In genomic region chr10:75977146-75977545, GRCh38 we compare ENCODE assay signal across 20 cellular contexts.
DNase-seq lines count a peak whose midpoint lies in the region; ATAC-seq and TF ChIP-seq lines count a peak whose summit lies in the region.
"Had no signal": no experiment of that assay in that cellular context is flagged by ENCODE, and none has a peak within 500 bp of the region (broad histone marks: within the 10 kb centered on the region; RNA-seq: fewer than 3 reads in every experiment).

No MANE protein-coding gene starts in this region.

- no peak overlapping the region for H3K27ac Mint-ChIP-seq in HFFc6
- H3K27ac Mint-ChIP-seq: CD8-positive, alpha-beta T cell; IgD-negative memory B cell had no signal

- H3K4me3 Mint-ChIP-seq in HFFc6: no peak overlapping the region
- H3K4me3 Mint-ChIP-seq: CD8-positive, alpha-beta T cell; IgD-negative memory B cell had no signal

- H3K9ac ChIP-seq in MM.1S (ENCODE audit: low read length): no peak overlapping the region
- H3K9ac ChIP-seq: BLaER1 treated with 17β-estradiol and CSF1 and Interleukin-3, amounts not matched to agents 10 nM and 100 nM; SK-N-SH had no signal

- no peaks in the 10 kb centered on the region for H3K4me1 Mint-ChIP-seq in HFFc6 (ENCODE audit: low read depth)

- H3K9me3 ChIP-seq in MM.1S (replicated peaks; ENCODE audit: insufficient read depth, low read length): no peaks in the 10 kb centered on the region
- H3K9me3 ChIP-seq: BLaER1 treated with 17β-estradiol and CSF1 and Interleukin-3, amounts not matched to agents 10 nM and 100 nM; MG63; SK-N-SH had no signal

- no peak for ATAC-seq in HG03469 (IDR thresholded peaks at IDR 0.05; ENCODE audit: unreplicated experiment)
- ATAC-seq: CD8-positive, alpha-beta T cell had no signal

- no peak overlapping the region for H3K27ac ChIP-seq in MM.1S (ENCODE audit: low read length)
- H3K27ac ChIP-seq: BLaER1 treated with 17β-estradiol and CSF1 and Interleukin-3, amounts not matched to agents 10 nM and 100 nM had no signal

- TF ChIP-seq CTCF in AG10803 (conservative IDR thresholded peaks at IDR 0.05; ENCODE audit: low read length) (no peak), fibroblast of mammary gland (conservative IDR thresholded peaks at IDR 0.05; ENCODE audit: control insufficient read depth, insufficient read depth, low read depth, low read length) (no peak), MM.1S (IDR thresholded peaks at IDR 0.05; ENCODE audit: low read length) (no peak), HFFc6 (IDR thresholded peaks at IDR 0.05) (no peak)

- DNase-seq in AG10803 (ENCODE audit: low read depth): peak; percentile 40
- DNase-seq in NCI-H1105 (lab: John Stamatoyannopoulos, UW): peak; percentile 43
- DNase-seq in NCI-H446 treated with DMSO at 0.1 percent for 48 hours (lab: John Stamatoyannopoulos, UW): peak; percentile 12
- peak; percentile 38 for DNase-seq in fibroblast of mammary gland (ENCODE audit: low read depth)
- no peak for DNase-seq in NCI-H2196 treated with DMSO at 0.1 percent for 48 hours (lab: John Stamatoyannopoulos, UW; ENCODE audit: unreplicated experiment)
- DNase-seq in MM.1S: no peak
- no peak for DNase-seq in HFFc6
- DNase-seq: CD8-positive, alpha-beta T cell; H7; Kasumi-1; MG63; NCI-H1092 treated with DMSO at 0.1 percent for 48 hours; NCI-H187; NCI-H774; RPMI8226; SHP77 treated with DMSO at 0.1 percent for 48 hours; SK-N-SH had no signal

- H3K36me3 Mint-ChIP-seq in HFFc6 (ENCODE audit: low read depth): no peaks in the 10 kb centered on the region
- H3K36me3 Mint-ChIP-seq: CD8-positive, alpha-beta T cell; IgD-negative memory B cell had no signal

- no peaks in the 10 kb centered on the region for H3K36me3 ChIP-seq in MM.1S (replicated peaks; ENCODE audit: insufficient read depth, low read length)
- H3K36me3 ChIP-seq: BLaER1 treated with 17β-estradiol and CSF1 and Interleukin-3, amounts not matched to agents 10 nM and 100 nM; MG63 had no signal

- no peaks in the 10 kb centered on the region for H3K79me2 ChIP-seq in MM.1S (ENCODE audit: low read length)

- H3K27me3 ChIP-seq in MM.1S (replicated peaks; ENCODE audit: insufficient read depth, low read length): no peaks in the 10 kb centered on the region
- H3K27me3 ChIP-seq: BLaER1 treated with 17β-estradiol and CSF1 and Interleukin-3, amounts not matched to agents 10 nM and 100 nM; MG63 had no signal

- H3K4me3 ChIP-seq in AG10803 (ENCODE audit: low read length): no peak overlapping the region
- no peak overlapping the region for H3K4me3 ChIP-seq in fibroblast of mammary gland (ENCODE audit: control insufficient read depth, low read depth, low read length)
- H3K4me3 ChIP-seq in MM.1S (ENCODE audit: low read length): no peak overlapping the region
- H3K4me3 ChIP-seq: BLaER1 treated with 17β-estradiol and CSF1 and Interleukin-3, amounts not matched to agents 10 nM and 100 nM; MG63 had no signal

- no peaks in the 10 kb centered on the region for H3K4me1 ChIP-seq in MM.1S (ENCODE audit: low read length)
- H3K4me1 ChIP-seq: BLaER1 treated with 17β-estradiol and CSF1 and Interleukin-3, amounts not matched to agents 10 nM and 100 nM had no signal

- H4K20me1 ChIP-seq in MM.1S (ENCODE audit: insufficient read depth, low read length): no peaks in the 10 kb centered on the region
- H4K20me1 ChIP-seq: BLaER1 treated with 17β-estradiol and CSF1 and Interleukin-3, amounts not matched to agents 10 nM and 100 nM had no signal

- H3K9me3 Mint-ChIP-seq in HFFc6: no peaks in the 10 kb centered on the region
- H3K9me3 Mint-ChIP-seq: CD8-positive, alpha-beta T cell had no signal

- H3K27me3 Mint-ChIP-seq in HFFc6 (ENCODE audit: insufficient read depth): peaks cover 7% of the 10 kb centered on the region; the same call in 1 of the 2 replicates
- H3K27me3 Mint-ChIP-seq: IgD-negative memory B cell had no signal

- no peaks in the 10 kb centered on the region for H3K9me2 ChIP-seq in MM.1S (replicated peaks; ENCODE audit: insufficient read depth, low read length)
- H3K9me2 ChIP-seq: SK-N-SH had no signal

- H3K4me2 ChIP-seq in MM.1S (ENCODE audit: low read depth, low read length): no peak overlapping the region
- H3K4me2 ChIP-seq: BLaER1 treated with 17β-estradiol and CSF1 and Interleukin-3, amounts not matched to agents 10 nM and 100 nM; SK-N-SH had no signal

- H2AFZ ChIP-seq in MM.1S (ENCODE audit: low read length): no peak overlapping the region

- H3F3A ChIP-seq in MM.1S (ENCODE audit: insufficient read depth, low read length): no peaks in the 10 kb centered on the region

Comparison
In these comparisons a context has a peak if more than half of its experiments do, and no peak if none do; other contexts are left out.
1. DNase-seq: peak in AG10803 (single experiment), NCI-H1105 (single experiment), NCI-H446 treated with DMSO at 0.1 percent for 48 hours (single experiment) and fibroblast of mammary gland (single experiment); none in NCI-H2196 treated with DMSO at 0.1 percent for 48 hours (single experiment), MM.1S (single experiment) and HFFc6 (single experiment).